ENCODE assay signal across 28 cellular contexts in genomic region chr2:157283468-157283867, GRCh38. TPM values are rescaled to one million over a fixed set of nuclear protein-coding genes. Genes with fewer than 3 reads are reported as not detected.
"Had no signal": no experiment of that assay in that cellular context is flagged by ENCODE, and none has a peak within 500 bp of the region (broad histone marks: within the 10 kb centered on the region; RNA-seq: fewer than 3 reads in every experiment).

No MANE protein-coding gene starts in this region.

- ATAC-seq: gastroesophageal sphincter; naive thymus-derived CD4-positive, alpha-beta T cell; sciatic nerve; stimulated activated memory B cell treated with anti-CD40 and anti-IgM and Interleukin-4, amounts not matched to agents 10 μg/mL and 1 μg/mL and 100 μg/mL, for 72 hours; stimulated activated naive CD8-positive, alpha-beta T cell treated with anti-CD3 and anti-CD28 coated beads, Interleukin-15, amount 100 ng/mL, for 72 hours; upper lobe of right lung had no signal

- H3K4me3 ChIP-seq: gastroesophageal sphincter, ovary, skin epidermis, thyroid gland, upper lobe of right lung had no signal

- DNase-seq: activated CD4-positive, alpha-beta memory T cell treated with anti-CD3 and anti-CD28 coated beads for 36 hours; activated CD4-positive, alpha-beta T cell treated with anti-CD3 and anti-CD28 coated beads, Interleukin-2, amount 10 ng/mL, durations not matched to agents 24 days and 14 days; activated CD4-positive, CD25-positive, alpha-beta regulatory T cell treated with anti-CD3 and anti-CD28 coated beads, Interleukin-2, amount 50 U/mL, for 72 hours; activated CD8-positive, alpha-beta memory T cell treated with anti-CD3 and anti-CD28 coated beads, Interleukin-2, amount 50 U/mL, for 4 hours; activated gamma-delta T cell; activated naive CD4-positive, alpha-beta T cell treated with anti-CD3 and anti-CD28 coated beads, Interleukin-2, amount 10 ng/mL, durations not matched to agents 7 days and 5 days; activated T-cell treated with anti-CD3 and anti-CD28 coated beads, Interleukin-2, amount 50 U/mL, for 1 hour; amniotic stem cell; brain microvascular endothelial cell; hippocampal formation; immature natural killer cell; kidney; naive thymus-derived CD4-positive, alpha-beta T cell; ovary; retina; stimulated activated CD4-positive, alpha-beta T cell treated with anti-CD3 and anti-CD28 coated beads, Interleukin-4, amount 100 ng/mL, for 4 hours; stimulated activated CD8-positive, alpha-beta memory T cell treated with anti-CD3 and anti-CD28 coated beads, Interleukin-4, amount 100 ng/mL, for 48 hours; stimulated activated naive CD8-positive, alpha-beta T cell treated with anti-CD3 and anti-CD28 coated beads, Interleukin-15, amount 100 ng/mL, for 72 hours; thyroid gland; upper lobe of right lung had no signal

- FAIRE-seq: astrocyte, endothelial cell of umbilical vein, kidney had no signal

- H3K4me1 ChIP-seq: gastroesophageal sphincter, thyroid gland, upper lobe of right lung had no signal

- H3K27ac ChIP-seq: brain microvascular endothelial cell, gastroesophageal sphincter, ovary, skin epidermis, thyroid gland, upper lobe of right lung had no signal

- H3K9me3 ChIP-seq: thyroid gland, upper lobe of right lung had no signal

- H3K27me3 ChIP-seq: brain microvascular endothelial cell, gastroesophageal sphincter, ovary, thyroid gland, upper lobe of right lung had no signal

- H3K36me3 ChIP-seq: brain microvascular endothelial cell, gastroesophageal sphincter, ovary, thyroid gland, upper lobe of right lung had no signal

RNA-seq across cellular contexts. Expression of gene GALNT5, which starts 26.0 kb away (rescaled TPM):
- polyA plus RNA-seq: endothelial cell of umbilical vein; immature natural killer cell; naive thymus-derived CD4-positive, alpha-beta T cell; neural cell had no signal

RNA-seq across cellular contexts. Expression of gene ERMN, which starts 42.2 kb away (rescaled TPM):
- polyA plus RNA-seq: endothelial cell of umbilical vein, fibroblast of lung, neural cell had no signal
